Comparison of ENCODE assay signal across 9 cellular contexts in genomic region chr12:3200779-3201738, GRCh38.
DNase-seq lines count a peak whose midpoint lies in the region; FAIRE-seq and TF ChIP-seq lines count a peak whose summit lies in the region.
"Had no signal": no experiment of that assay in that cellular context is flagged by ENCODE, and none has a peak within 500 bp of the region (broad histone marks: within the 10 kb centered on the region; RNA-seq: fewer than 3 reads in every experiment).

No MANE protein-coding gene starts in this region.

- peaks cover 53% of the 10 kb centered on the region for H3K4me1 Mint-ChIP-seq in neural progenitor cell
- peaks cover 9% of the 10 kb centered on the region for H3K4me1 Mint-ChIP-seq in activated naive CD4-positive, alpha-beta T cell treated with anti-CD3 and anti-CD28 coated beads for 36 hours (ENCODE audit: low read depth)

- intact Hi-C loops in activated naive CD4-positive, alpha-beta T cell treated with anti-CD3 and anti-CD28 coated beads for 36 hours (cut with micrococcal nuclease) = no loop called here

- H3K4me3 Mint-ChIP-seq in neural progenitor cell = peak overlapping the region; percentile 85
- no peak overlapping the region for H3K4me3 Mint-ChIP-seq in activated naive CD4-positive, alpha-beta T cell treated with anti-CD3 and anti-CD28 coated beads for 36 hours
- H3K4me3 Mint-ChIP-seq: activated naive CD4-positive, alpha-beta T cell treated with anti-CD3 and anti-CD28 coated beads, Interleukin-2, amount 10 ng/mL, durations not matched to agents 7 days and 5 days had no signal

- peaks cover 75% of the 10 kb centered on the region for H4K20me1 ChIP-seq in neural progenitor cell (ENCODE audit: low read depth)

- peaks cover 42% of the 10 kb centered on the region for H3K27me3 Mint-ChIP-seq in neural progenitor cell (ENCODE audit: insufficient read depth, low read depth)
- peaks cover 50% of the 10 kb centered on the region for H3K27me3 Mint-ChIP-seq in activated naive CD4-positive, alpha-beta T cell treated with anti-CD3 and anti-CD28 coated beads for 36 hours (ENCODE audit: low read depth)

- H3K9me3 Mint-ChIP-seq in neural progenitor cell = peaks cover 3% of the 10 kb centered on the region
- no peaks in the 10 kb centered on the region for H3K9me3 Mint-ChIP-seq in activated naive CD4-positive, alpha-beta T cell treated with anti-CD3 and anti-CD28 coated beads for 36 hours
- H3K9me3 Mint-ChIP-seq: activated naive CD4-positive, alpha-beta T cell treated with anti-CD3 and anti-CD28 coated beads, Interleukin-2, amount 10 ng/mL, durations not matched to agents 7 days and 5 days had no signal

- no peaks in the 10 kb centered on the region for H3K27me3 ChIP-seq in AG04450 (ENCODE audit: control insufficient read depth, insufficient read depth, low read length)
- H3K27me3 ChIP-seq in esophagus (ENCODE audit: control insufficient read depth in 1 of 2, insufficient read depth in 2 of 2, low read length in 2 of 2) = no peaks in the 10 kb centered on the region
- peaks cover 53% of the 10 kb centered on the region for H3K27me3 ChIP-seq in neural progenitor cell

- H3K79me2 ChIP-seq in neural progenitor cell (ENCODE audit: low read depth) = no peaks in the 10 kb centered on the region

- TF ChIP-seq CTCF in AG04450 (IDR thresholded peaks at IDR 0.05; ENCODE audit: low read depth, low read length) (no peak), neural progenitor cell (IDR thresholded peaks at IDR 0.05) (peak; percentile 9)

- CTCF ChIA-PET in AG04450 (lab: Charles Lee) = interaction anchor here (1.2 to 2.7 kb wide), 7 partner anchors 10 to 99 kb away, joined by 3 to 49 read pairs (median 13); no protein-coding TSS in a partner anchor
- CTCF ChIA-PET in activated naive CD4-positive, alpha-beta T cell treated with anti-CD3 and anti-CD28 coated beads for 36 hours (lab: Charles Lee) = interaction anchor here (0.9 to 4.1 kb wide), 4 partner anchors 8 to 67 kb away, joined by 5 to 27 read pairs (median 9); no protein-coding TSS in a partner anchor

- no peaks in the 10 kb centered on the region; the same call in 1 of the 2 replicates for H3K9me3 ChIP-seq in AG04450 (ENCODE audit: control insufficient read depth, insufficient read depth, low read length)
- no peaks in the 10 kb centered on the region for H3K9me3 ChIP-seq in esophagus (ENCODE audit: control insufficient read depth in 2 of 2, insufficient read depth in 1 of 2, low read depth in 1 of 2, low read length in 1 of 2)
- no peaks in the 10 kb centered on the region for H3K9me3 ChIP-seq in neural progenitor cell (ENCODE audit: low read depth)

- no peak overlapping the region for H3K9ac ChIP-seq in neural progenitor cell

- peak overlapping the region; percentile 91 for H3K4me2 ChIP-seq in neural progenitor cell

- peaks cover 9 to 23% of the 10 kb centered on the region in 2 donors for H3K4me1 ChIP-seq in esophagus (ENCODE audit: control insufficient read depth in 2 of 2, insufficient read depth in 2 of 2, low read length in 1 of 2)
- H3K4me1 ChIP-seq in neural progenitor cell = peaks cover 33% of the 10 kb centered on the region

- DNase-seq in AG04450 (ENCODE audit: low read depth, low spot score) (no peak), HTR-8/SVneo (ENCODE audit: insufficient read length, low spot score) (peak; percentile 57), neural progenitor cell (ENCODE audit: low spot score) (peak; percentile 66), activated gamma-delta T cell (lab: John Stamatoyannopoulos, UW) (no peak), NCI-H1048 (lab: John Stamatoyannopoulos, UW) (no peak), NOMO-1 (lab: John Stamatoyannopoulos, UW; ENCODE audit: unreplicated experiment in 2 of 2) (no peak)
- no peak for DNase-seq in activated naive CD4-positive, alpha-beta T cell treated with anti-CD3 and anti-CD28 coated beads for 36 hours
- DNase-seq: activated naive CD4-positive, alpha-beta T cell treated with anti-CD3 and anti-CD28 coated beads, Interleukin-2, amount 10 ng/mL, durations not matched to agents 7 days and 5 days had no signal

- 29 to 36% methylated on average over 38 to 50 of the region's 50 CpGs for WGBS in esophagus, 2 donors

- H3K36me3 Mint-ChIP-seq in neural progenitor cell = peaks cover 3% of the 10 kb centered on the region
- no peaks in the 10 kb centered on the region for H3K36me3 Mint-ChIP-seq in activated naive CD4-positive, alpha-beta T cell treated with anti-CD3 and anti-CD28 coated beads for 36 hours (ENCODE audit: low read depth)
- H3K36me3 Mint-ChIP-seq: activated naive CD4-positive, alpha-beta T cell treated with anti-CD3 and anti-CD28 coated beads, Interleukin-2, amount 10 ng/mL, durations not matched to agents 7 days and 5 days had no signal

- H3K27ac ChIP-seq in AG04450 (ENCODE audit: low read depth, low read length) (no peak overlapping the region), esophagus (ENCODE audit: low read depth in 2 of 2, low read length in 1 of 2) (no peak overlapping the region), neural progenitor cell (no peak overlapping the region)

- H3K4me3 ChIP-seq in AG04450 (ENCODE audit: low read depth, low read length) = peak overlapping the region; percentile 65
- peak overlapping the region; percentile 43 to 50 for H3K4me3 ChIP-seq in esophagus (ENCODE audit: low read depth in 1 of 2, low read length in 2 of 2)
- peak overlapping the region; percentile 63 for H3K4me3 ChIP-seq in neural progenitor cell

- peaks cover 30% of the 10 kb centered on the region for H3F3A ChIP-seq in neural progenitor cell (ENCODE audit: low read depth)

- peak; percentile 74 for FAIRE-seq in HTR-8/SVneo (lab: Jason Lieb, UNC)

- H2AFZ ChIP-seq in neural progenitor cell (replicated peaks) = peak overlapping the region; percentile 38

- POLR2A ChIA-PET in AG04450 (lab: Yijun Ruan, JAX) = no interaction called here

- no peaks in the 10 kb centered on the region for H3K36me3 ChIP-seq in esophagus (ENCODE audit: control insufficient read depth in 2 of 2, insufficient read depth in 2 of 2, low read length in 1 of 2)
- H3K36me3 ChIP-seq in neural progenitor cell = no peaks in the 10 kb centered on the region

- no peak overlapping the region for H3K27ac Mint-ChIP-seq in neural progenitor cell
- no peak overlapping the region for H3K27ac Mint-ChIP-seq in activated naive CD4-positive, alpha-beta T cell treated with anti-CD3 and anti-CD28 coated beads for 36 hours
- H3K27ac Mint-ChIP-seq: activated naive CD4-positive, alpha-beta T cell treated with anti-CD3 and anti-CD28 coated beads, Interleukin-2, amount 10 ng/mL, durations not matched to agents 7 days and 5 days had no signal

Comparison
In these comparisons a context has a peak if more than half of its experiments do, and no peak if none do; other contexts are left out.
1. DNase-seq: peak in HTR-8/SVneo (single experiment) and neural progenitor cell (single experiment); none in AG04450 (single experiment), activated gamma-delta T cell (single experiment), NCI-H1048 (single experiment), activated naive CD4-positive, alpha-beta T cell treated with anti-CD3 and anti-CD28 coated beads for 36 hours (single experiment) and NOMO-1 (0 of 2).
2. Peak in every context shown above with its lines, with median percentiles within 50 percentile points of each other: H3K4me3 ChIP-seq.